Comparison of ENCODE assay signal across 11 cellular contexts in the genomic region with DNA sequence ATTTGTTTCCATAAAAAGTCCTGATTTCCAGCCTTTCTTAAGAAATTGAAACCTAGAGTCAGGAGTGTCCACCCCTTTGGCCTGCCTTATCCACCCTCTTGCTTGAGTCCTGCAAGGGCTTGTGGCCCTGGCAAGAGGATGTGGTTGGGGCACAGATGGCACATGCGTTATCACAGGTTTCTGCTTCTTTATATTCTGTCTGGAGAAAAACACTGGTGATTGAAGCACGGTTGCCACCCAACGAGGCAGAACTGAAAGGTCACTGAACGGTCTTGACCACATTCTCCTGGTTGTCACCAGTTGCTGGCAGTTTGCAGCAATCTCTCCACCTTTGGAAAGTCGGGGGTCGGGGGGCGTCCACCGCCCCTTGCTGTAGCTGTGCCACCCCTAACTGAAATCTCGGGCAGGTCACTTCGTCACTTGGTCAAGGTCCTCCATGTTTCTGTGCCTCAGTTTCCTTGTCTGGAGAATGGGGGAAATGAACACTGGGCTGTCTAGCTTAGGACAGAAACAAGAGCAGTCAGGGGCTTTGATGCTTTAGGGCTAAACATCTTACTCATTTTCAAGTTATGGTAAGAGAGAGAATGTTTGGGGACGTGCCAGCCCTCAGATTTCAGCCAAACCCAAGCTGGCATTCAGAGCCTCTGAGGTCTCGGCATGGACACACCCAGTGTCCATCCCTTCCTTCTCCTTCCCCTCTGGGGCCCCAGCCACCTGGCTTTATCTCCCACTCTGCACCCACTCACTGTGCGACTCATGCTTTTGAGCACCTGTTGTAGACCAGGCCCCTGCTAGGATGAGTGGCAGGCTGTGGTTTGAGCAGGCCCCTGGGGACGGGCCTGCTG. TPM values are rescaled to one million over a fixed set of nuclear protein-coding genes. Genes with fewer than 3 reads are reported as not detected.
DNase-seq lines count a peak whose midpoint lies in the region; ATAC-seq, FAIRE-seq and TF ChIP-seq lines count a peak whose summit lies in the region.
"Not testable (repeated sequence)": the region's sequence is repeated elsewhere in the genome, so short reads cannot be mapped to it uniquely, and the experiment has no call there.
"Had no signal": no experiment of that assay in that cellular context is flagged by ENCODE, and none has a peak within 500 bp of the region (broad histone marks: within the 10 kb centered on the region; RNA-seq: fewer than 3 reads in every experiment).

No MANE protein-coding gene starts in this region.

- DNase-seq in RWPE2 (ENCODE audit: low spot score); K562 (ENCODE audit: extremely low read depth in 1 of 4, low spot score in 3 of 4): not testable (repeated sequence)
- DNase-seq in natural killer cell = peak; percentile 15

- H3K9ac ChIP-seq in BLaER1 treated with 17β-estradiol and CSF1 and Interleukin-3, amounts not matched to agents 10 nM and 100 nM; K562 (ENCODE audit: insufficient read depth in 1 of 2, low read depth in 2 of 2, low read length in 2 of 2): not testable (repeated sequence)

- 8% methylated on average over 2 of the region's 14 CpGs for WGBS in K562 (ENCODE audit: insufficient coverage, low coverage, missing lambda C conversion rate)

- not testable (repeated sequence) for H3K4me3 ChIP-seq in BLaER1 treated with 17β-estradiol and CSF1 and Interleukin-3, amounts not matched to agents 10 nM and 100 nM; RWPE2 (ENCODE audit: severe bottlenecking); K562

- H3K4me1 ChIP-seq in BLaER1 treated with 17β-estradiol and CSF1 and Interleukin-3, amounts not matched to agents 10 nM and 100 nM = peaks cover 9 to 80% (median 69%) of the 10 kb centered on the region in 10 experiments; a peak in 19 of 20 replicates
- not testable (repeated sequence) for H3K4me1 ChIP-seq in RWPE2 (ENCODE audit: insufficient read depth, poor library complexity, severe bottlenecking); K562 (replicated peaks in 1 of 2; ENCODE audit: control insufficient read depth in 2 of 2, insufficient read depth in 2 of 2, low read length in 2 of 2)

- H3K9me1 ChIP-seq in K562 (ENCODE audit: control insufficient read depth, insufficient read depth, low read length) = not testable (repeated sequence)

- BruUV-seq in K562 (replicated peaks; lab: Mats Ljungman, UMichigan) = not testable (repeated sequence)

- not testable (repeated sequence) for H3K9me3 Mint-ChIP-seq in natural killer cell

- H3K27ac Mint-ChIP-seq in natural killer cell = peak overlapping the region; percentile 46 to 72

- H3K9me3 ChIP-seq in BLaER1 treated with 17β-estradiol and CSF1 and Interleukin-3, amounts not matched to agents 10 nM and 100 nM (replicated peaks in 1 of 11); RWPE2 (ENCODE audit: severe bottlenecking); K562 (replicated peaks; ENCODE audit: control insufficient read depth, insufficient read depth, low read depth, low read length): not testable (repeated sequence)

- not testable (repeated sequence) for TF ChIP-seq EP300 in K562 (IDR thresholded peaks at IDR 0.05; ENCODE audit: low read length)

- H3K27me3 Mint-ChIP-seq in natural killer cell (ENCODE audit: low read depth in 2 of 2) = not testable (repeated sequence)

- not testable (repeated sequence) for H3K36me3 Mint-ChIP-seq in natural killer cell

- H3K4me2 ChIP-seq in BLaER1 treated with 17β-estradiol and CSF1 and Interleukin-3, amounts not matched to agents 10 nM and 100 nM = peak overlapping the region in 9 of 11 experiments; percentile 32 to 74 (median 46); a peak in 12 of 22 replicates
- H3K4me2 ChIP-seq in K562 (ENCODE audit: insufficient read depth, low read length) = not testable (repeated sequence)

- H3K4me1 Mint-ChIP-seq in natural killer cell = peaks cover 13 to 20% of the 10 kb centered on the region in 2 donors

- ATAC-seq in GM18870 (IDR thresholded peaks at IDR 0.05; ENCODE audit: unreplicated experiment) (peak; percentile 52), GM21529 (IDR thresholded peaks at IDR 0.05; ENCODE audit: unreplicated experiment) (peak; percentile 72), HG02981 (IDR thresholded peaks at IDR 0.05; ENCODE audit: unreplicated experiment) (peak; percentile 42), HG03520 (IDR thresholded peaks at IDR 0.05; ENCODE audit: unreplicated experiment) (peak; percentile 63), RWPE2 (ENCODE audit: low read depth) (peak; percentile 68), natural killer cell (peak; percentile 62 to 75 (median 68))
- not testable (repeated sequence) for ATAC-seq in K562

- CTCF ChIA-PET in K562 (lab: Yijun Ruan, JAX; ENCODE audit: low intra/inter-chr PET ratio) = not testable (repeated sequence)

- not testable (repeated sequence) for H3K79me2 ChIP-seq in K562 (ENCODE audit: control insufficient read depth, insufficient read depth, low read length)

- TF ChIP-seq POLR2A in K562 (conservative IDR thresholded peaks at IDR 0.05) = not testable (repeated sequence)

- not testable (repeated sequence) for H3K4me3 Mint-ChIP-seq in natural killer cell

- not testable (repeated sequence) for H2AFZ ChIP-seq in K562 (ENCODE audit: low read depth, low read length)

- H3K36me3 ChIP-seq in BLaER1 treated with 17β-estradiol and CSF1 and Interleukin-3, amounts not matched to agents 10 nM and 100 nM; RWPE2 (ENCODE audit: low read depth); K562 (ENCODE audit: control insufficient read depth, insufficient read depth, low read length): not testable (repeated sequence)

- not testable (repeated sequence) for TF ChIP-seq CTCF in RWPE2 (IDR thresholded peaks at IDR 0.05; ENCODE audit: poor library complexity, severe bottlenecking); K562 (IDR thresholded peaks at IDR 0.05 in 2 of 3, conservative IDR thresholded peaks at IDR 0.05 in 1 of 3; ENCODE audit: insufficient read depth in 2 of 3, low read depth in 1 of 3, low read length in 3 of 3); natural killer cell (IDR thresholded peaks at IDR 0.05)

- in situ Hi-C loops in K562 (cut with MboI) = not testable (repeated sequence)

- FAIRE-seq in K562 (lab: Jason Lieb, UNC) = peak; percentile 55

- H3K27ac ChIP-seq in BLaER1 treated with 17β-estradiol and CSF1 and Interleukin-3, amounts not matched to agents 10 nM and 100 nM = peak overlapping the region in 3 of 11 experiments; percentile 25 to 53 (median 50); a peak in 3 of 22 replicates
- not testable (repeated sequence) for H3K27ac ChIP-seq in RWPE2 (ENCODE audit: poor library complexity, severe bottlenecking); K562 (ENCODE audit: extremely low read depth, low read depth, low read length)

- H4K20me1 ChIP-seq in BLaER1 treated with 17β-estradiol and CSF1 and Interleukin-3, amounts not matched to agents 10 nM and 100 nM; K562 (replicated peaks; ENCODE audit: control insufficient read depth, insufficient read depth, low read length): not testable (repeated sequence)

- POLR2A ChIA-PET in K562 (lab: Yijun Ruan, JAX) = not testable (repeated sequence)

- not testable (repeated sequence) for TF ChIP-seq RAD21 in K562 (CRISPR knock-in tag; conservative IDR thresholded peaks at IDR 0.05 in 1 of 2, IDR thresholded peaks at IDR 0.05 in 1 of 2)

- not testable (repeated sequence) for H3K27me3 ChIP-seq in BLaER1 treated with 17β-estradiol and CSF1 and Interleukin-3, amounts not matched to agents 10 nM and 100 nM; RWPE2 (ENCODE audit: insufficient read depth, poor library complexity, severe bottlenecking)
- peaks cover 2 to 22% of the 10 kb centered on the region in 2 experiments; a peak in 3 of 5 replicates for H3K27me3 ChIP-seq in K562 (ENCODE audit: control insufficient read depth in 2 of 2, insufficient read depth in 2 of 2, low read length in 2 of 2)

- intact Hi-C loops in K562 (cut with micrococcal nuclease); natural killer cell (cut with micrococcal nuclease): not testable (repeated sequence)

RNA-seq across cellular contexts. Expression of gene KCNJ12, which starts 27.9 kb away (rescaled TPM):
- not detected in 2 replicates for total RNA-seq in K562 (2011; cell fraction: chromatin; rRNA removed; ENCODE audit: low replicate concordance)
- total RNA-seq in K562 (2011; cell fraction: nucleolus; rRNA removed) = not detected in 2 replicates
- not detected in 2 replicates for total RNA-seq in K562 (2011; cell fraction: nucleoplasm; rRNA removed)
- 0.12 TPM in 1 of 2 replicates, not detected in the other for total RNA-seq in K562 (2014; rRNA removed)
- not detected in 2 replicates for total RNA-seq in K562 (2014; rRNA removed; fragmentation: Illumina TruSeq; extraction: Trizol)
- total RNA-seq in K562 (2015; rRNA removed; fragmentation: Illumina TruSeq; extraction: Trizol) = not detected in 2 replicates
- total RNA-seq in K562 (2021) = 0.02 TPM in 1 of 2 replicates, not detected in the other
- not detected in 2 replicates for polyA plus RNA-seq in K562 (2011; rRNA removed)
- polyA plus RNA-seq in K562 (2011; cell fraction: cytosol; rRNA removed) = 0.01 and 0.03 TPM in 2 replicates
- polyA plus RNA-seq in K562 (2011; cell fraction: nucleus; rRNA removed) = not detected in 2 replicates
- not detected in 2 replicates for polyA plus RNA-seq in K562 (2012)
- polyA plus RNA-seq in K562 (2014; fragmentation: Illumina TruSeq; extraction: Trizol) = not detected in 2 replicates
- polyA plus RNA-seq in K562 (2014; fragmentation: Nextera tagmentation; extraction: Ambion mirVana) = not detected
- polyA plus RNA-seq in K562 (2014; rRNA removed) = not detected in 2 replicates
- not detected in 2 replicates for polyA minus RNA-seq in K562 (2011; rRNA and poly(A)+ RNA removed)
- polyA minus RNA-seq in K562 (2011; cell fraction: cytosol; rRNA and poly(A)+ RNA removed) = not detected in 2 replicates
- not detected in 2 replicates for polyA minus RNA-seq in K562 (2011; cell fraction: nucleus; rRNA and poly(A)+ RNA removed)
- total RNA-seq in natural killer cell = under 1 TPM in 1 of 3 donors, not detected in 2; 0.14 TPM
- total RNA-seq: CD8-positive, alpha-beta memory T cell; naive thymus-derived CD8-positive, alpha-beta T cell; T-helper 1 cell treated with Interleukin-12 subunit alpha and Interleukin-12 subunit beta and Interleukin-4 antibody, amounts not matched to agents 30 ng/mL and 1 ng/mL, for 36 hours had no signal
- polyA plus RNA-seq: CD8-positive, alpha-beta memory T cell had no signal
